39 cellular contexts compared by ENCODE assay signal in the genomic region with DNA sequence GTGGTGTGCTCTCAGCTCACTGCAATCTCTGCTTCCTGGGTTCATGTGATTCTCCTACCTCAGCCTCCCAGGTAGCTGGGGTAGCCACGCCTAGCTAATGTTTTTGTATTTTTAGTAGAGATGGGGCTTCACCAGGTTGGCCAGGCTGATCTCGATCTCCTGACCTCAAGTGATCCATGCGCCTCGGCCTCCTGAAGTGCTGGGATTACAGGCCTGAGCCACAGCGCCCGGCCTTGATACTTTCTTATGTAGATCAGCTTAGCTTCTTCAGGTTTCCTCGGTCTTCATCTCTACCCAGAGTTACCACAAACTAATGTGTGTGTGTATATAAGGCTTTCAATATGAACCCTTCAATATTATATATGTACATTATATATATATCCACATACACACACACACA. TPM values are rescaled to one million over a fixed set of nuclear protein-coding genes. Genes with fewer than 3 reads are reported as not detected.
"Had no signal": no experiment of that assay in that cellular context is flagged by ENCODE, and none has a peak within 500 bp of the region (broad histone marks: within the 10 kb centered on the region; RNA-seq: fewer than 3 reads in every experiment).

No MANE protein-coding gene starts in this region.

- H3K4me3 ChIP-seq: MG63 had no signal

- H3K36me3 ChIP-seq: MG63 had no signal

- H3K9ac ChIP-seq: KMS-11 had no signal

- DNase-seq: Karpas-422, Kasumi-1, MG63, MM.1S, MV-4-11, NCI-H1048, NCI-H1092, NCI-H1092 treated with DMSO at 0.1 percent for 48 hours, NCI-H1105, NCI-H1105 treated with DMSO at 0.1 percent for 48 hours, NCI-H1417, NCI-H1417 treated with DMSO at 0.1 percent for 48 hours, NCI-H1436, NCI-H1436 treated with DMSO at 0.1 percent for 48 hours, NCI-H146, NCI-H1694, NCI-H1694 treated with DMSO at 0.1 percent for 48 hours, NCI-H187, NCI-H187 treated with DMSO at 0.1 percent for 48 hours, NCI-H1930, NCI-H2029, NCI-H2029 treated with DMSO at 0.1 percent for 48 hours, NCI-H2081, NCI-H2081 treated with DMSO at 0.1 percent for 48 hours, NCI-H2107, NCI-H2171, NCI-H2171 treated with DMSO at 0.1 percent for 48 hours, NCI-H2227 treated with DMSO at 0.1 percent for 48 hours, NCI-H226, NCI-H345, NCI-H446, NCI-H446 treated with DMSO at 0.1 percent for 48 hours, NCI-H510A, NCI-H510A treated with DMSO at 0.1 percent for 48 hours had no signal

- H3K4me2 ChIP-seq: KMS-11 had no signal

- H3K9me3 ChIP-seq: MG63 had no signal

- H3K27ac ChIP-seq: KMS-11 had no signal

RNA-seq across cellular contexts. Expression of a gene that starts 11.7 kb away (rescaled TPM):
- total RNA-seq: LHCN-M2, MCF 10A, NCI-H460 had no signal

RNA-seq across cellular contexts. Expression of a gene that starts 37.5 kb away (rescaled TPM):
- total RNA-seq: LHCN-M2, M059J, MCF 10A, NCI-H460 had no signal

RNA-seq across cellular contexts. Expression of a gene that starts 55.5 kb away (rescaled TPM):
- total RNA-seq: LHCN-M2, M059J, MCF 10A had no signal
